ENCODE assay signal across 30 cellular contexts in genomic region chr1:183315987-183316758, GRCh38.
A peak's percentile ranks its signal among the peaks of the same experiment; 100 is the strongest.
DNase-seq lines count a peak whose midpoint lies in the region; ATAC-seq and TF ChIP-seq lines count a peak whose summit lies in the region.
"Had no signal": no experiment of that assay in that cellular context is flagged by ENCODE, and none has a peak within 500 bp of the region (broad histone marks: within the 10 kb centered on the region; RNA-seq: fewer than 3 reads in every experiment).

No MANE protein-coding gene starts in this region.

- no peak overlapping the region for H3K23ac ChIP-seq in mesendoderm (ENCODE audit: low read length)

- H3K27me3 ChIP-seq in heart right ventricle: no peaks in the 10 kb centered on the region
- no peaks in the 10 kb centered on the region for H3K27me3 ChIP-seq in mesendoderm (ENCODE audit: insufficient read depth, low read length, poor library complexity)
- no peaks in the 10 kb centered on the region for H3K27me3 ChIP-seq in uterus
- no peaks in the 10 kb centered on the region for H3K27me3 ChIP-seq in PC-3 (ENCODE audit: low read length)
- H3K27me3 ChIP-seq: colonic mucosa, thyroid gland had no signal

- H3K4me2 ChIP-seq in mesendoderm (ENCODE audit: low read length) (no peak overlapping the region), PC-3 (ENCODE audit: low read length) (no peak overlapping the region)

- H3K4me1 ChIP-seq in heart right ventricle (peaks cover 7 to 40% (median 27%) of the 10 kb centered on the region in 9 donors), mesendoderm (ENCODE audit: control insufficient read depth, low read depth, low read length) (no peaks in the 10 kb centered on the region), uterus (peaks cover 0 to 6% of the 10 kb centered on the region in 2 donors), PC-3 (ENCODE audit: insufficient read depth, low read length) (peaks cover 17% of the 10 kb centered on the region)
- H3K4me1 ChIP-seq: colonic mucosa, parathyroid adenoma had no signal

- H3K4me1 Mint-ChIP-seq in chondrocyte (ENCODE audit: low read depth): peaks cover 51% of the 10 kb centered on the region
- H3K4me1 Mint-ChIP-seq: activated naive CD4-positive, alpha-beta T cell treated with anti-CD3 and anti-CD28 coated beads, Interleukin-2, amount 50 U/mL, for 24 hours had no signal

- no peak overlapping the region for H3K4ac ChIP-seq in mesendoderm (ENCODE audit: low read depth, low read length)

- H4K5ac ChIP-seq in mesendoderm (ENCODE audit: low read length): no peak overlapping the region

- no peak overlapping the region for H4K8ac ChIP-seq in mesendoderm (ENCODE audit: low read depth, low read length)

- H3K4me3 ChIP-seq in heart right ventricle (no peak overlapping the region), mesendoderm (ENCODE audit: low read length) (no peak overlapping the region), uterus (no peak overlapping the region), PC-3 (ENCODE audit: low read length) (no peak overlapping the region)
- H3K4me3 ChIP-seq: colonic mucosa, lung, thyroid gland had no signal

- peak overlapping the region in 7 of 10 donors; percentile 4 to 89 (median 41) for H3K27ac ChIP-seq in heart right ventricle
- H3K27ac ChIP-seq in mesendoderm (ENCODE audit: low read depth, low read length): no peak overlapping the region
- peak overlapping the region; percentile 35 to 89 for H3K27ac ChIP-seq in uterus
- no peak overlapping the region for H3K27ac ChIP-seq in PC-3 (ENCODE audit: low read length)
- H3K27ac ChIP-seq: colonic mucosa, parathyroid adenoma, thyroid gland had no signal

- H3K4me3 Mint-ChIP-seq in chondrocyte (ENCODE audit: unreplicated experiment): no peak overlapping the region
- H3K4me3 Mint-ChIP-seq: activated CD4-positive, alpha-beta T cell treated with anti-CD3 and anti-CD28 coated beads, Interleukin-2, amount 10 ng/mL, durations not matched to agents 24 days and 14 days; activated naive CD4-positive, alpha-beta T cell treated with anti-CD3 and anti-CD28 coated beads, Interleukin-2, amount 50 U/mL, for 24 hours; effector memory CD8-positive, alpha-beta T cell; nephron had no signal

- TF ChIP-seq CTCF in heart right ventricle (IDR thresholded peaks at IDR 0.05): no peak
- no peak for TF ChIP-seq CTCF in chondrocyte (IDR thresholded peaks at IDR 0.05)
- no peak for TF ChIP-seq CTCF in uterus (IDR thresholded peaks at IDR 0.05)
- TF ChIP-seq CTCF in PC-3 (conservative IDR thresholded peaks at IDR 0.05; ENCODE audit: low read depth, low read length): no peak

- H3K9me3 Mint-ChIP-seq in chondrocyte (ENCODE audit: low read depth): no peaks in the 10 kb centered on the region
- H3K9me3 Mint-ChIP-seq: activated CD4-positive, alpha-beta T cell treated with anti-CD3 and anti-CD28 coated beads, Interleukin-2, amount 10 ng/mL, durations not matched to agents 24 days and 14 days; activated naive CD4-positive, alpha-beta T cell treated with anti-CD3 and anti-CD28 coated beads, Interleukin-2, amount 50 U/mL, for 24 hours; effector memory CD8-positive, alpha-beta T cell; nephron had no signal

- H3K27me3 Mint-ChIP-seq in chondrocyte (ENCODE audit: low read depth): no peaks in the 10 kb centered on the region

- H4K20me1 ChIP-seq in PC-3 (ENCODE audit: low read length): no peaks in the 10 kb centered on the region

- H3K9me3 ChIP-seq in heart right ventricle (no peaks in the 10 kb centered on the region), uterus (no peaks in the 10 kb centered on the region), PC-3 (ENCODE audit: low read length) (no peaks in the 10 kb centered on the region)
- H3K9me3 ChIP-seq: colonic mucosa, thyroid gland had no signal

- intact Hi-C loops in heart right ventricle (cut with DNase I): loop anchor here in 6 of 10 donors (1.0 to 10.0 kb wide), 6 partner anchors 26 to 359 kb away; no protein-coding TSS in a partner anchor
- intact Hi-C loops in Right ventricle myocardium superior (cut with DNase I): loop anchor here (2.0 kb wide), 1 partner anchor 35 kb away; no protein-coding TSS in a partner anchor
- intact Hi-C loops in uterus (cut with DNase I; ENCODE audit: low total_unique reads): loop anchor here (5.0 kb wide), 1 partner anchor 34 kb away; no protein-coding TSS in a partner anchor
- intact Hi-C loops in PC-3 (cut with micrococcal nuclease): no loop called here

- H3K79me2 ChIP-seq in mesendoderm (ENCODE audit: control insufficient read depth, insufficient read depth, low read length) (no peaks in the 10 kb centered on the region), PC-3 (ENCODE audit: low read length) (no peaks in the 10 kb centered on the region)

- H3K56ac ChIP-seq in mesendoderm (ENCODE audit: low read length): no peak overlapping the region

- DNase-seq in heart right ventricle: peak in 1 of 2 donors; percentile 19
- DNase-seq in Right ventricle myocardium superior: no peak
- no peak for DNase-seq in chondrocyte (ENCODE audit: low spot score)
- DNase-seq in mesendoderm: peak; percentile 70
- no peak for DNase-seq in uterus
- DNase-seq in NCI-H1694 treated with DMSO at 0.1 percent for 48 hours (lab: John Stamatoyannopoulos, UW): no peak
- DNase-seq in cerebellar cortex (ENCODE audit: low spot score): no peak
- DNase-seq in PC-3: no peak
- DNase-seq: 8988T; activated CD4-positive, alpha-beta T cell treated with anti-CD3 and anti-CD28 coated beads, Interleukin-2, amount 10 ng/mL, durations not matched to agents 24 days and 14 days; activated CD8-positive, alpha-beta memory T cell treated with anti-CD3 and anti-CD28 coated beads for 24 hours; activated T-cell treated with anti-CD3 and anti-CD28 coated beads for 4 hours; amniotic stem cell; colonic mucosa; effector memory CD8-positive, alpha-beta T cell; erythroblast; GDM1; Kasumi-1; NCI-H1436 treated with DMSO at 0.1 percent for 48 hours; NCI-H2107; right cardiac atrium; SIG-M5; stimulated activated CD4-positive, alpha-beta T cell treated with anti-CD3 and anti-CD28 coated beads, Interleukin-1b, Interleukin-23, amount 100 ng/mL, for 48 hours; stimulated activated naive CD4-positive, alpha-beta T cell treated with Interleukin-2 at 50 U/mL for 16 hours; T1000; thyroid gland had no signal

- no peaks in the 10 kb centered on the region for H3F3A ChIP-seq in PC-3 (ENCODE audit: low read length, unreplicated experiment)

- H2AFZ ChIP-seq in PC-3 (ENCODE audit: low read length): no peak overlapping the region
- H2AFZ ChIP-seq: parathyroid adenoma had no signal

- no peaks in the 10 kb centered on the region for H3K79me1 ChIP-seq in mesendoderm (ENCODE audit: low read length)

- H2BK120ac ChIP-seq in mesendoderm (ENCODE audit: low read depth, low read length): no peak overlapping the region

- H2AK5ac ChIP-seq in mesendoderm (ENCODE audit: low read length): no peak overlapping the region

- no peaks in the 10 kb centered on the region for H3K36me3 Mint-ChIP-seq in chondrocyte (ENCODE audit: low read depth)
- H3K36me3 Mint-ChIP-seq: activated naive CD4-positive, alpha-beta T cell treated with anti-CD3 and anti-CD28 coated beads, Interleukin-2, amount 50 U/mL, for 24 hours had no signal

- H3K36me3 ChIP-seq in heart right ventricle (no peaks in the 10 kb centered on the region), mesendoderm (ENCODE audit: control insufficient read depth, insufficient read depth, low read length) (no peaks in the 10 kb centered on the region), uterus (no peaks in the 10 kb centered on the region), PC-3 (ENCODE audit: low read depth, low read length) (no peaks in the 10 kb centered on the region)
- H3K36me3 ChIP-seq: colonic mucosa, thyroid gland had no signal

- no TSS peak for BruUV-seq in PC-3 (replicated peaks; lab: Mats Ljungman, UMichigan)

- no peak overlapping the region for H3K18ac ChIP-seq in mesendoderm (ENCODE audit: low read length)

- H3K9ac ChIP-seq in mesendoderm (ENCODE audit: low read length) (no peak overlapping the region), PC-3 (ENCODE audit: low read length) (no peak overlapping the region)
- H3K9ac ChIP-seq: parathyroid adenoma had no signal

- H2BK15ac ChIP-seq in mesendoderm (replicated peaks; ENCODE audit: low read depth): no peak overlapping the region

- POLR2A ChIA-PET in PC-3 (lab: Charles Lee; ENCODE audit: unreplicated experiment): no interaction called here

- CTCF ChIA-PET in PC-3 (lab: Charles Lee): no interaction called here

- WGBS in heart right ventricle, 2 donors: 54 to 56% methylated on average over 6 of the region's 6 CpGs
- no CpG with 5 or more reads among the region's 6 CpGs for WGBS in mesendoderm (ENCODE audit: extremely low coverage, insufficient coverage, low lambda C conversion rate)

- H2BK5ac ChIP-seq in mesendoderm (ENCODE audit: low read length): no peak overlapping the region

- H3K9me2 ChIP-seq in PC-3 (replicated peaks; ENCODE audit: low read length): no peaks in the 10 kb centered on the region

- TF ChIP-seq POLR2A in uterus (IDR thresholded peaks at IDR 0.05): no peak

- peak in 2 of 8 donors; percentile 20 to 38 for ATAC-seq in heart right ventricle
- no peak for ATAC-seq in Right ventricle myocardium superior (ENCODE audit: poor library complexity)
- no peak for ATAC-seq in PC-3
- ATAC-seq: effector memory CD8-positive, alpha-beta T cell; right cardiac atrium had no signal

- H3K27ac Mint-ChIP-seq in chondrocyte (ENCODE audit: unreplicated experiment): peak overlapping the region; percentile 49
- H3K27ac Mint-ChIP-seq: activated CD4-positive, alpha-beta T cell treated with anti-CD3 and anti-CD28 coated beads, Interleukin-2, amount 10 ng/mL, durations not matched to agents 24 days and 14 days; activated naive CD4-positive, alpha-beta T cell treated with anti-CD3 and anti-CD28 coated beads, Interleukin-2, amount 50 U/mL, for 24 hours; effector memory CD8-positive, alpha-beta T cell had no signal

Comparison
In these comparisons a context has a peak if more than half of its experiments do, and no peak if none do; other contexts are left out.
1. H3K27ac ChIP-seq: peak in heart right ventricle (7 of 10) and uterus (2 of 2); none in mesendoderm (single experiment) and PC-3 (single experiment).